21 cellular contexts compared by ENCODE assay signal in the genomic region with DNA sequence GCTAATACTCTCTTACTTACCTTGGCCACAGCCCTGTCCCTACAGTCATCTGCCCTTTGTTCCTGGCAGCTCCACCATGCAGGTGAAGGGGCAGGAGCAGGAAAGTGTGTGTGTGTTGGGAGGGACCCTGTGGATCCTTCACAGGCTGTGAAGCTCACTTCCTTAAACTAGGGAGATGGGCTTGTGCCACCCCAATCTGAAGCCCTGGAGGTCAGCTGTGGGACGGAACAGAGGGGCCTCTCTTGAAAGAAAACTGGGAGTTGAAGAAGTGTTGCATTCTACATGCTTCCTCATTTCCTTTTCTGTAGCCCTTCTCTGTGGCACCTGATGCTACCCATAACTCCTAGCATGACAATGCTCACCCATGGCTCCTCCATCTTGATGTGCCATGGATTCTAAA. TPM values are rescaled to one million over a fixed set of nuclear protein-coding genes. Genes with fewer than 3 reads are reported as not detected.
"Had no signal": no experiment of that assay in that cellular context is flagged by ENCODE, and none has a peak within 500 bp of the region (broad histone marks: within the 10 kb centered on the region; RNA-seq: fewer than 3 reads in every experiment).

No MANE protein-coding gene starts in this region.

- H3K4me1 Mint-ChIP-seq: naive thymus-derived CD8-positive, alpha-beta T cell had no signal

- H2AFZ ChIP-seq: hepatocyte had no signal

- H3K4me3 Mint-ChIP-seq: activated naive CD8-positive, alpha-beta T cell treated with anti-CD3 and anti-CD28 coated beads, Interleukin-2, amount 50 U/mL, for 24 hours; mesothelial cell of epicardium; naive thymus-derived CD8-positive, alpha-beta T cell had no signal

- H3K79me2 ChIP-seq: hepatocyte had no signal

- H3K4me1 ChIP-seq: body of pancreas, upper lobe of right lung had no signal

- H3K9me3 Mint-ChIP-seq: activated naive CD8-positive, alpha-beta T cell treated with anti-CD3 and anti-CD28 coated beads, Interleukin-2, amount 50 U/mL, for 24 hours; mesothelial cell of epicardium; naive thymus-derived CD8-positive, alpha-beta T cell had no signal

- H3K4me3 ChIP-seq: body of pancreas, cardiac muscle cell, hepatocyte, left ventricle myocardium inferior, upper lobe of right lung had no signal

- H3K27ac ChIP-seq: body of pancreas, cardiac muscle cell, hepatocyte, left ventricle myocardium inferior, upper lobe of right lung, VCaP had no signal

- H3K27me3 Mint-ChIP-seq: activated naive CD8-positive, alpha-beta T cell treated with anti-CD3 and anti-CD28 coated beads, Interleukin-2, amount 50 U/mL, for 24 hours; progenitor cell of endocrine pancreas had no signal

- DNase-seq: activated CD4-positive, alpha-beta T cell treated with anti-CD3 and anti-CD28 coated beads, Interleukin-2, amount 50 U/mL, for 1 hour; activated CD4-positive, CD25-positive, alpha-beta regulatory T cell treated with anti-CD3 and anti-CD28 coated beads, Interleukin-2, amount 50 U/mL, for 72 hours; activated gamma-delta T cell; activated naive CD4-positive, alpha-beta T cell treated with anti-CD3 and anti-CD28 coated beads, Interleukin-2, amount 50 U/mL, for 16 hours; activated naive CD8-positive, alpha-beta T cell treated with anti-CD3 and anti-CD28 coated beads, Interleukin-2, amount 50 U/mL, for 24 hours; anterior cingulate cortex; body of pancreas; effector CD8-positive, alpha-beta T cell; foreskin melanocyte; kidney glomerular epithelial cell; left ventricle myocardium inferior; naive thymus-derived CD8-positive, alpha-beta T cell; retina; stimulated activated CD4-positive, alpha-beta T cell treated with anti-CD3 and anti-CD28 coated beads, Interleukin-4, amount 100 ng/mL, for 1 hour; stimulated activated naive CD4-positive, alpha-beta T cell treated with Interleukin-2 at 50 U/mL for 16 hours; upper lobe of right lung had no signal

- H3K4me2 ChIP-seq: hepatocyte had no signal

- H3K9me3 ChIP-seq: body of pancreas, left ventricle myocardium inferior, upper lobe of right lung had no signal

- H3K27ac Mint-ChIP-seq: activated naive CD8-positive, alpha-beta T cell treated with anti-CD3 and anti-CD28 coated beads, Interleukin-2, amount 50 U/mL, for 24 hours; progenitor cell of endocrine pancreas had no signal

- H3K27me3 ChIP-seq: body of pancreas, cardiac muscle cell, hepatocyte, upper lobe of right lung had no signal

RNA-seq across cellular contexts. Expression of a gene that starts 23.0 kb away (rescaled TPM):
- total RNA-seq: naive thymus-derived CD8-positive, alpha-beta T cell had no signal
